1 cellular context compared by ENCODE assay signal in the genomic region with DNA sequence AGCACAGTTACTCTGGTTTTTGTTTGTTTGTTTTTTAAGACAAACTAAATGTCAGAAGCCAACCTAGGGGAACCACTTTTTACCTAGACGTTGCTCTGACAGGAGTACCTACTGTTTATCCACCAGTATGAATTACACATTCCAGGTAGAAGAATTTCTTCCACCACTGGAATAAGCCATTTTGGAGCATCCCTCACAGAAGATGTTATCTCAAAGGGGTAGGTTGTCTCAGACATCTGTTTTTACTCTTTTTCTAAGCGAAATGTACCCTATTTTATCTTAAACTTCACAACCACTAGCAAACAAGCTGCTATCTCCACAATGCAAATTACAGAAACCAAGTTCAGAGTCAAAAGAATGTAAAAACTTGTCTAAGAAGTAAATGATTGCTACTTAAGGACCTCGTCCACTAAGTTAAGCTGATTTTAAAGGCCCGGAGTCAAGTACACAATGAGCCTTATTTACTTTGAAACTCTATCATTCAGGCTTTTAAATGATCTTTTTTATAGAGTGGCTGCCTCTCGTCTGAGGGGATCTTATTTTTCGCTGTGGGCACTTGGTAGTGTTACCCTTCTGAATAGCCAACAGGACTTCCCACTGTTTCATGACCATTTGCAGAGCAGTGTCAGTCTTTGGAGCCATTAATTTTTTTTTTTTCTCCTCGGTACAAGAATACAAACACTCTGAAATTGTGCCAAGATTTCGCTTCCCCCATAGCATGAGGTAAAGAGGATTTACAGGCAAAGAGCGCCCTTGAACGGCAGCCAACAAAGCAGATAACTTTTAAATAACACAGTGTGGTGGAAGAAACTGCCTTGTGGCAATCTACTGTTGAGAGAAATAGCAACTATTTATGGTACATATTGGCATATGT.
A peak's percentile ranks its signal among the peaks of the same experiment; 100 is the strongest.
TF ChIP-seq lines count a peak whose summit lies in the region.

No MANE protein-coding gene starts in this region.

TF ChIP-seq in HEK293, 187 proteins besides CTCF, POLR2A, EP300 and RAD21 (continued from another document and continues in another):
- TF ChIP-seq, protein P1, sequence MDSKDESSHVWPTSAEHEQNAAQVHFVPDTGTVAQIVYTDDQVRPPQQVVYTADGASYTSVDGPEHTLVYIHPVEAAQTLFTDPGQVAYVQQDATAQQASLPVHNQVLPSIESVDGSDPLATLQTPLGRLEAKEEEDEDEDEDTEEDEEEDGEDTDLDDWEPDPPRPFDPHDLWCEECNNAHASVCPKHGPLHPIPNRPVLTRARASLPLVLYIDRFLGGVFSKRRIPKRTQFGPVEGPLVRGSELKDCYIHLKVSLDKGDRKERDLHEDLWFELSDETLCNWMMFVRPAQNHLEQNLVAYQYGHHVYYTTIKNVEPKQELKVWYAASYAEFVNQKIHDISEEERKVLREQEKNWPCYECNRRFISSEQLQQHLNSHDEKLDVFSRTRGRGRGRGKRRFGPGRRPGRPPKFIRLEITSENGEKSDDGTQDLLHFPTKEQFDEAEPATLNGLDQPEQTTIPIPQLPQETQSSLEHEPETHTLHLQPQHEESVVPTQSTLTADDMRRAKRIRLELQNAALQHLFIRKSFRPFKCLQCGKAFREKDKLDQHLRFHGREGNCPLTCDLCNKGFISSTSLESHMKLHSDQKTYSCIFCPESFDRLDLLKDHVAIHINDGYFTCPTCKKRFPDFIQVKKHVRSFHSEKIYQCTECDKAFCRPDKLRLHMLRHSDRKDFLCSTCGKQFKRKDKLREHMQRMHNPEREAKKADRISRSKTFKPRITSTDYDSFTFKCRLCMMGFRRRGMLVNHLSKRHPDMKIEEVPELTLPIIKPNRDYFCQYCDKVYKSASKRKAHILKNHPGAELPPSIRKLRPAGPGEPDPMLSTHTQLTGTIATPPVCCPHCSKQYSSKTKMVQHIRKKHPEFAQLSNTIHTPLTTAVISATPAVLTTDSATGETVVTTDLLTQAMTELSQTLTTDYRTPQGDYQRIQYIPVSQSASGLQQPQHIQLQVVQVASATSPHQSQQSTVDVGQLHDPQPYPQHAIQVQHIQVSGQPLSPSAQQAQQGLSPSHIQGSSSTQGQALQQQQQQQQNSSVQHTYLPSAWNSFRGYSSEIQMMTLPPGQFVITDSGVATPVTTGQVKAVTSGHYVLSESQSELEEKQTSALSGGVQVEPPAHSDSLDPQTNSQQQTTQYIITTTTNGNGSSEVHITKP (tag by site-specific recombination; IDR thresholded peaks at IDR 0.05): peak; percentile 67
- TF ChIP-seq, protein P2, sequence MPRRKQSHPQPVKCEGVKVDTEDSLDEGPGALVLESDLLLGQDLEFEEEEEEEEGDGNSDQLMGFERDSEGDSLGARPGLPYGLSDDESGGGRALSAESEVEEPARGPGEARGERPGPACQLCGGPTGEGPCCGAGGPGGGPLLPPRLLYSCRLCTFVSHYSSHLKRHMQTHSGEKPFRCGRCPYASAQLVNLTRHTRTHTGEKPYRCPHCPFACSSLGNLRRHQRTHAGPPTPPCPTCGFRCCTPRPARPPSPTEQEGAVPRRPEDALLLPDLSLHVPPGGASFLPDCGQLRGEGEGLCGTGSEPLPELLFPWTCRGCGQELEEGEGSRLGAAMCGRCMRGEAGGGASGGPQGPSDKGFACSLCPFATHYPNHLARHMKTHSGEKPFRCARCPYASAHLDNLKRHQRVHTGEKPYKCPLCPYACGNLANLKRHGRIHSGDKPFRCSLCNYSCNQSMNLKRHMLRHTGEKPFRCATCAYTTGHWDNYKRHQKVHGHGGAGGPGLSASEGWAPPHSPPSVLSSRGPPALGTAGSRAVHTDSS (tag by site-specific recombination; IDR thresholded peaks at IDR 0.05): no peak; the same call in 1 of the 2 replicates
- TF ChIP-seq ZNF670 (tag by site-specific recombination; IDR thresholded peaks at IDR 0.05; ENCODE audit: low read depth) (no peak), IKZF3 (tag by site-specific recombination; IDR thresholded peaks at IDR 0.05) (no peak; the same call in 1 of the 2 replicates), ZEB2 (tag by site-specific recombination; IDR thresholded peaks at IDR 0.05) (peak; percentile 97), KLF8 (tag by site-specific recombination; IDR thresholded peaks at IDR 0.05) (peak; percentile 25; the same call in 1 of the 2 replicates), ZBTB17 (tag by site-specific recombination; IDR thresholded peaks at IDR 0.05) (peak; percentile 80), ZNF133 (tag by site-specific recombination; IDR thresholded peaks at IDR 0.05) (no peak), ZNF157 (tag by site-specific recombination; IDR thresholded peaks at IDR 0.05) (no peak), YY1 (tag by site-specific recombination; IDR thresholded peaks at IDR 0.05) (peak; percentile 76), ZNF302 (tag by site-specific recombination; IDR thresholded peaks at IDR 0.05; ENCODE audit: low read depth) (peak; percentile 27; the same call in 1 of the 2 replicates), ZNF223 (tag by site-specific recombination; IDR thresholded peaks at IDR 0.05) (no peak), ZNF16 (tag by site-specific recombination; IDR thresholded peaks at IDR 0.05; ENCODE audit: low read depth) (no peak), ZNF544 (tag by site-specific recombination; IDR thresholded peaks at IDR 0.05) (no peak), ZNF132 (tag by site-specific recombination; IDR thresholded peaks at IDR 0.05; ENCODE audit: borderline replicate concordance) (no peak), HOXD13 (CRISPR knock-in tag; IDR thresholded peaks at IDR 0.05; ENCODE audit: borderline replicate concordance) (peak; percentile 92), WT1 (tag by site-specific recombination; IDR thresholded peaks at IDR 0.05) (peak; percentile 88), RBAK (tag by site-specific recombination; IDR thresholded peaks at IDR 0.05) (no peak), ZNF175 (tag by site-specific recombination; IDR thresholded peaks at IDR 0.05) (no peak), ZNF433 (tag by site-specific recombination; IDR thresholded peaks at IDR 0.05; ENCODE audit: low read depth) (no peak), ZNF423 (tag by site-specific recombination; IDR thresholded peaks at IDR 0.05) (peak; percentile 73), ZNF658 (tag by site-specific recombination; IDR thresholded peaks at IDR 0.05) (no peak), KLF16 (tag by site-specific recombination; IDR thresholded peaks at IDR 0.05) (no peak), ZNF707 (tag by site-specific recombination; IDR thresholded peaks at IDR 0.05) (no peak), TCF7L2 (IDR thresholded peaks at IDR 0.05; ENCODE audit: borderline replicate concordance, low read depth, low read length) (peak; percentile 70; the same call in 1 of the 2 replicates), KLF10 (tag by site-specific recombination; IDR thresholded peaks at IDR 0.05) (peak; percentile 71), ZNF626 (tag by site-specific recombination; IDR thresholded peaks at IDR 0.05) (no peak), ZNF2 (tag by site-specific recombination; IDR thresholded peaks at IDR 0.05) (peak; percentile 80; the same call in 1 of the 2 replicates), GFI1B (tag by site-specific recombination; IDR thresholded peaks at IDR 0.05) (peak; percentile 94), SP2 (tag by site-specific recombination; IDR thresholded peaks at IDR 0.05) (no peak), SCRT1 (tag by site-specific recombination; IDR thresholded peaks at IDR 0.05; ENCODE audit: borderline replicate concordance) (peak; percentile 87), GLIS1 (tag by site-specific recombination; IDR thresholded peaks at IDR 0.05) (peak; percentile 84), ZNF660 (tag by site-specific recombination; IDR thresholded peaks at IDR 0.05) (peak; percentile 99)
- TF ChIP-seq, protein P3, sequence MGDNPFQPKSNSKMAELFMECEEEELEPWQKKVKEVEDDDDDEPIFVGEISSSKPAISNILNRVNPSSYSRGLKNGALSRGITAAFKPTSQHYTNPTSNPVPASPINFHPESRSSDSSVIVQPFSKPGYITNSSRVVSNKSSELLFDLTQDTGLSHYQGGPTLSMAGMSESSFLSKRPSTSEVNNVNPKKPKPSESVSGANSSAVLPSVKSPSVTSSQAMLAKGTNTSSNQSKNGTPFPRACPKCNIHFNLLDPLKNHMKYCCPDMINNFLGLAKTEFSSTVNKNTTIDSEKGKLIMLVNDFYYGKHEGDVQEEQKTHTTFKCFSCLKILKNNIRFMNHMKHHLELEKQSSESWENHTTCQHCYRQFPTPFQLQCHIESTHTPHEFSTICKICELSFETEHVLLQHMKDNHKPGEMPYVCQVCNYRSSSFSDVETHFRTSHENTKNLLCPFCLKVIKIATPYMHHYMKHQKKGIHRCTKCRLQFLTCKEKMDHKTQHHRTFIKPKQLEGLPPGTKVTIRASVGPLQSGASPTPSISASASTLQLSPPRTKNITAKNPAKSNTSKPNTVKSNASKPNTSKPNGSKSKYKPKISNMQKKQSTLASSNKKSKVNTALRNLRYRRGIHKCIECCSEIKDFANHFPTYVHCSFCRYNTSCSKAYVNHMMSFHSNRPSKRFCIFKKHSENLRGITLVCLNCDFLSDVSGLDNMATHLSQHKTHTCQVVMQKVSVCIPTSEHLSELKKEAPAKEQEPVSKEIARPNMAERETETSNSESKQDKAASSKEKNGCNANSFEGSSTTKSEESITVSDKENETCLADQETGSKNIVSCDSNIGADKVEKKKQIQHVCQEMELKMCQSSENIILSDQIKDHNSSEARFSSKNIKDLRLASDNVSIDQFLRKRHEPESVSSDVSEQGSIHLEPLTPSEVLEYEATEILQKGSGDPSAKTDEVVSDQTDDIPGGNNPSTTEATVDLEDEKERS (tag by site-specific recombination; IDR thresholded peaks at IDR 0.05): no peak
- TF ChIP-seq, protein P4, sequence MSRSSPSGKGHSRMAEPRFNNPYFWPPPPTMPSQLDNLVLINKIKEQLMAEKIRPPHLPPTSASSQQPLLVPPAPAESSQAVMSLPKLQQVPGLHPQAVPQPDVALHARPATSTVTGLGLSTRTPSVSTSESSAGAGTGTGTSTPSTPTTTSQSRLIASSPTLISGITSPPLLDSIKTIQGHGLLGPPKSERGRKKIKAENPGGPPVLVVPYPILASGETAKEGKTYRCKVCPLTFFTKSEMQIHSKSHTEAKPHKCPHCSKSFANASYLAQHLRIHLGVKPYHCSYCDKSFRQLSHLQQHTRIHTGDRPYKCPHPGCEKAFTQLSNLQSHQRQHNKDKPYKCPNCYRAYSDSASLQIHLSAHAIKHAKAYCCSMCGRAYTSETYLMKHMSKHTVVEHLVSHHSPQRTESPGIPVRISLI (tag by site-specific recombination; IDR thresholded peaks at IDR 0.05): peak; percentile 93
- TF ChIP-seq, protein P5, sequence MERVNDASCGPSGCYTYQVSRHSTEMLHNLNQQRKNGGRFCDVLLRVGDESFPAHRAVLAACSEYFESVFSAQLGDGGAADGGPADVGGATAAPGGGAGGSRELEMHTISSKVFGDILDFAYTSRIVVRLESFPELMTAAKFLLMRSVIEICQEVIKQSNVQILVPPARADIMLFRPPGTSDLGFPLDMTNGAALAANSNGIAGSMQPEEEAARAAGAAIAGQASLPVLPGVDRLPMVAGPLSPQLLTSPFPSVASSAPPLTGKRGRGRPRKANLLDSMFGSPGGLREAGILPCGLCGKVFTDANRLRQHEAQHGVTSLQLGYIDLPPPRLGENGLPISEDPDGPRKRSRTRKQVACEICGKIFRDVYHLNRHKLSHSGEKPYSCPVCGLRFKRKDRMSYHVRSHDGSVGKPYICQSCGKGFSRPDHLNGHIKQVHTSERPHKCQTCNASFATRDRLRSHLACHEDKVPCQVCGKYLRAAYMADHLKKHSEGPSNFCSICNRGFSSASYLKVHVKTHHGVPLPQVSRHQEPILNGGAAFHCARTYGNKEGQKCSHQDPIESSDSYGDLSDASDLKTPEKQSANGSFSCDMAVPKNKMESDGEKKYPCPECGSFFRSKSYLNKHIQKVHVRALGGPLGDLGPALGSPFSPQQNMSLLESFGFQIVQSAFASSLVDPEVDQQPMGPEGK (tag by site-specific recombination; IDR thresholded peaks at IDR 0.05): peak; percentile 76
- TF ChIP-seq, protein P6, sequence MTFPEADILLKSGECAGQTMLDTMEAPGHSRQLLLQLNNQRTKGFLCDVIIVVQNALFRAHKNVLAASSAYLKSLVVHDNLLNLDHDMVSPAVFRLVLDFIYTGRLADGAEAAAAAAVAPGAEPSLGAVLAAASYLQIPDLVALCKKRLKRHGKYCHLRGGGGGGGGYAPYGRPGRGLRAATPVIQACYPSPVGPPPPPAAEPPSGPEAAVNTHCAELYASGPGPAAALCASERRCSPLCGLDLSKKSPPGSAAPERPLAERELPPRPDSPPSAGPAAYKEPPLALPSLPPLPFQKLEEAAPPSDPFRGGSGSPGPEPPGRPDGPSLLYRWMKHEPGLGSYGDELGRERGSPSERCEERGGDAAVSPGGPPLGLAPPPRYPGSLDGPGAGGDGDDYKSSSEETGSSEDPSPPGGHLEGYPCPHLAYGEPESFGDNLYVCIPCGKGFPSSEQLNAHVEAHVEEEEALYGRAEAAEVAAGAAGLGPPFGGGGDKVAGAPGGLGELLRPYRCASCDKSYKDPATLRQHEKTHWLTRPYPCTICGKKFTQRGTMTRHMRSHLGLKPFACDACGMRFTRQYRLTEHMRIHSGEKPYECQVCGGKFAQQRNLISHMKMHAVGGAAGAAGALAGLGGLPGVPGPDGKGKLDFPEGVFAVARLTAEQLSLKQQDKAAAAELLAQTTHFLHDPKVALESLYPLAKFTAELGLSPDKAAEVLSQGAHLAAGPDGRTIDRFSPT (tag by site-specific recombination; IDR thresholded peaks at IDR 0.05): peak; percentile 84
- TF ChIP-seq, protein P7, sequence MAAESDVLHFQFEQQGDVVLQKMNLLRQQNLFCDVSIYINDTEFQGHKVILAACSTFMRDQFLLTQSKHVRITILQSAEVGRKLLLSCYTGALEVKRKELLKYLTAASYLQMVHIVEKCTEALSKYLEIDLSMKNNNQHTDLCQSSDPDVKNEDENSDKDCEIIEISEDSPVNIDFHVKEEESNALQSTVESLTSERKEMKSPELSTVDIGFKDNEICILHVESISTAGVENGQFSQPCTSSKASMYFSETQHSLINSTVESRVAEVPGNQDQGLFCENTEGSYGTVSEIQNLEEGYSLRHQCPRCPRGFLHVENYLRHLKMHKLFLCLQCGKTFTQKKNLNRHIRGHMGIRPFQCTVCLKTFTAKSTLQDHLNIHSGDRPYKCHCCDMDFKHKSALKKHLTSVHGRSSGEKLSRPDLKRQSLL (tag by site-specific recombination; IDR thresholded peaks at IDR 0.05): no peak
- TF ChIP-seq, protein P8, sequence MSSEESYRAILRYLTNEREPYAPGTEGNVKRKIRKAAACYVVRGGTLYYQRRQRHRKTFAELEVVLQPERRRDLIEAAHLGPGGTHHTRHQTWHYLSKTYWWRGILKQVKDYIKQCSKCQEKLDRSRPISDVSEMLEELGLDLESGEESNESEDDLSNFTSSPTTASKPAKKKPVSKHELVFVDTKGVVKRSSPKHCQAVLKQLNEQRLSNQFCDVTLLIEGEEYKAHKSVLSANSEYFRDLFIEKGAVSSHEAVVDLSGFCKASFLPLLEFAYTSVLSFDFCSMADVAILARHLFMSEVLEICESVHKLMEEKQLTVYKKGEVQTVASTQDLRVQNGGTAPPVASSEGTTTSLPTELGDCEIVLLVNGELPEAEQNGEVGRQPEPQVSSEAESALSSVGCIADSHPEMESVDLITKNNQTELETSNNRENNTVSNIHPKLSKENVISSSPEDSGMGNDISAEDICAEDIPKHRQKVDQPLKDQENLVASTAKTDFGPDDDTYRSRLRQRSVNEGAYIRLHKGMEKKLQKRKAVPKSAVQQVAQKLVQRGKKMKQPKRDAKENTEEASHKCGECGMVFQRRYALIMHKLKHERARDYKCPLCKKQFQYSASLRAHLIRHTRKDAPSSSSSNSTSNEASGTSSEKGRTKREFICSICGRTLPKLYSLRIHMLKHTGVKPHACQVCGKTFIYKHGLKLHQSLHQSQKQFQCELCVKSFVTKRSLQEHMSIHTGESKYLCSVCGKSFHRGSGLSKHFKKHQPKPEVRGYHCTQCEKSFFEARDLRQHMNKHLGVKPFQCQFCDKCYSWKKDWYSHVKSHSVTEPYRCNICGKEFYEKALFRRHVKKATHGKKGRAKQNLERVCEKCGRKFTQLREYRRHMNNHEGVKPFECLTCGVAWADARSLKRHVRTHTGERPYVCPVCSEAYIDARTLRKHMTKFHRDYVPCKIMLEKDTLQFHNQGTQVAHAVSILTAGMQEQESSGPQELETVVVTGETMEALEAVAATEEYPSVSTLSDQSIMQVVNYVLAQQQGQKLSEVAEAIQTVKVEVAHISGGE (tag by site-specific recombination; conservative IDR thresholded peaks at IDR 0.05; ENCODE audit: low read depth): peak; percentile 35; the same call in 1 of the 2 replicates
